Comparison of ENCODE assay signal across 15 cellular contexts in genomic region chr13:23817136-23817535, GRCh38.
A peak's percentile ranks its signal among the peaks of the same experiment; 100 is the strongest.
DNase-seq lines count a peak whose midpoint lies in the region; ATAC-seq and TF ChIP-seq lines count a peak whose summit lies in the region.
"Had no signal": no experiment of that assay in that cellular context is flagged by ENCODE, and none has a peak within 500 bp of the region (broad histone marks: within the 10 kb centered on the region; RNA-seq: fewer than 3 reads in every experiment).

No MANE protein-coding gene starts in this region.

- peak overlapping the region; percentile 14 for H3K27ac Mint-ChIP-seq in T-helper 17 cell
- peak overlapping the region; percentile 88 for H3K27ac Mint-ChIP-seq in nephron progenitor cell
- H3K27ac Mint-ChIP-seq: CD4-positive, CD25-positive, alpha-beta regulatory T cell; CD8-positive, alpha-beta T cell; HFFc6 had no signal

- H3K79me2 ChIP-seq in PC-9 (ENCODE audit: low read depth): no peaks in the 10 kb centered on the region

- H3K4me3 ChIP-seq in epithelial cell of esophagus (ENCODE audit: low read length): no peak overlapping the region
- no peak overlapping the region for H3K4me3 ChIP-seq in PC-9
- H3K4me3 ChIP-seq: HAP-1 had no signal

- H3K9me2 ChIP-seq in PC-9 (ENCODE audit: insufficient read depth): no peaks in the 10 kb centered on the region

- H3K4me1 ChIP-seq in PC-9 (replicated peaks; ENCODE audit: insufficient read depth): no peaks in the 10 kb centered on the region; the same call in 1 of the 2 replicates
- H3K4me1 ChIP-seq: Caco-2 had no signal

- no peaks in the 10 kb centered on the region for H4K20me1 ChIP-seq in PC-9 (ENCODE audit: insufficient read depth)

- ATAC-seq in T-helper 17 cell (no peak), HG03039 (IDR thresholded peaks at IDR 0.05; ENCODE audit: unreplicated experiment) (no peak)
- ATAC-seq: CD8-positive, alpha-beta T cell had no signal

- H3K36me3 Mint-ChIP-seq in T-helper 17 cell (ENCODE audit: low read depth) (no peaks in the 10 kb centered on the region), nephron progenitor cell (ENCODE audit: low read depth) (peaks cover 18% of the 10 kb centered on the region)

- no peak overlapping the region for H3K27ac ChIP-seq in PC-9

- POLR2A ChIA-PET in PC-9 (lab: Charles Lee; ENCODE audit: unreplicated experiment): no interaction called here

- BruUV-seq in PC-9 (replicated peaks; lab: Mats Ljungman, UMichigan): no TSS peak

- DNase-seq in T-helper 17 cell (no peak), epithelial cell of esophagus (ENCODE audit: low read depth) (peak; percentile 53), nephron progenitor cell (no peak), NCI-H1048 (lab: John Stamatoyannopoulos, UW) (no peak), PC-9 (no peak)
- DNase-seq: C1 segment of cervical spinal cord; Caco-2; CD8-positive, alpha-beta T cell; DMS153; DND-41; GOT3; HFFc6 had no signal

- TF ChIP-seq CTCF in epithelial cell of esophagus (IDR thresholded peaks at IDR 0.05; ENCODE audit: insufficient read depth, low read depth, low read length, missing control alignments) (no peak), nephron progenitor cell (IDR thresholded peaks at IDR 0.05) (no peak), PC-9 (conservative IDR thresholded peaks at IDR 0.05) (no peak)

- H3F3A ChIP-seq in PC-9 (ENCODE audit: insufficient read depth, low read depth): no peaks in the 10 kb centered on the region

- H3K36me3 ChIP-seq in PC-9 (ENCODE audit: low read depth): no peaks in the 10 kb centered on the region
- H3K36me3 ChIP-seq: HAP-1 had no signal

- intact Hi-C loops in PC-9 (cut with micrococcal nuclease; ENCODE audit: unreplicated experiment): no loop called here

- H3K4me1 Mint-ChIP-seq in T-helper 17 cell (peaks cover 14% of the 10 kb centered on the region), nephron progenitor cell (peaks cover 29% of the 10 kb centered on the region)

- no peak overlapping the region for H3K4me2 ChIP-seq in PC-9

- H3K9me3 ChIP-seq in T-helper 17 cell (ENCODE audit: control insufficient read depth, low read length, poor library complexity, severe bottlenecking) (no peaks in the 10 kb centered on the region), PC-9 (ENCODE audit: insufficient read depth, low read depth) (no peaks in the 10 kb centered on the region)
- H3K9me3 ChIP-seq: Caco-2, HAP-1 had no signal

- H3K4me3 Mint-ChIP-seq in T-helper 17 cell (no peak overlapping the region), nephron progenitor cell (no peak overlapping the region)
- H3K4me3 Mint-ChIP-seq: CD4-positive, CD25-positive, alpha-beta regulatory T cell; CD8-positive, alpha-beta T cell; HFFc6 had no signal

- H3K27me3 ChIP-seq in PC-9 (ENCODE audit: insufficient read depth, low read depth): no peaks in the 10 kb centered on the region

- H3K9me3 Mint-ChIP-seq in nephron progenitor cell: no peaks in the 10 kb centered on the region
- H3K9me3 Mint-ChIP-seq: CD4-positive, CD25-positive, alpha-beta regulatory T cell; CD8-positive, alpha-beta T cell; HFFc6 had no signal

- no peaks in the 10 kb centered on the region for H3K27me3 Mint-ChIP-seq in T-helper 17 cell
- H3K27me3 Mint-ChIP-seq in nephron progenitor cell (ENCODE audit: low read depth, poor library complexity): no peaks in the 10 kb centered on the region
- H3K27me3 Mint-ChIP-seq: CD4-positive, CD25-positive, alpha-beta regulatory T cell had no signal

- no peak overlapping the region for H2AFZ ChIP-seq in PC-9

- CTCF ChIA-PET in PC-9 (lab: Charles Lee): no interaction called here
